1 cellular context compared by ENCODE assay signal in the genomic region with DNA sequence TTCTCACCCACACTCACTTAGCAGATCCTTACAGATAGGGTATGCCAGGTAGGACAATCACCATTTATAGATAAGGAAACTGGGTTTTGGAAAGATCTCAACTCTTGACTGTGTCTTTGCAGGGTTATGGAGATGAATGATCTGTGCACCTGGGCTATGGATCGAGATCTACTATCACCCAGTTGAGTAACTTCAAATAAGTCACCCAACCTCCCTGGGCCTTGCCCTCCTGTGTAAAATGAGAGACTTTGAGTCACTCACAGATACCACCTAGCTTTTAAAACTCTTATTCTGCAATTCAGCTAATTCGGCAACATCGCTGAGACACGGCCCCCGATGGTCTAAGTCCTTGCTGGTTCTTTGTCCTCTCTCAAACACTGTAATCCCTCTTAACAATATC.
A peak's percentile ranks its signal among the peaks of the same experiment; 100 is the strongest.
TF ChIP-seq lines count a peak whose summit lies in the region.

No MANE protein-coding gene starts in this region.

TF ChIP-seq in K562, 482 proteins besides CTCF, POLR2A, EP300 and RAD21 (continued from another document):
- TF ChIP-seq ZNF780A (CRISPR knock-in tag; IDR thresholded peaks at IDR 0.05) = no peak
- TF ChIP-seq SMAD4 (CRISPR knock-in tag; conservative IDR thresholded peaks at IDR 0.05) = no peak
- peak; percentile 35; the same call in 1 of the 2 replicates for TF ChIP-seq C11orf30 (IDR thresholded peaks at IDR 0.05; ENCODE audit: low read depth)
- TF ChIP-seq, protein P1, sequence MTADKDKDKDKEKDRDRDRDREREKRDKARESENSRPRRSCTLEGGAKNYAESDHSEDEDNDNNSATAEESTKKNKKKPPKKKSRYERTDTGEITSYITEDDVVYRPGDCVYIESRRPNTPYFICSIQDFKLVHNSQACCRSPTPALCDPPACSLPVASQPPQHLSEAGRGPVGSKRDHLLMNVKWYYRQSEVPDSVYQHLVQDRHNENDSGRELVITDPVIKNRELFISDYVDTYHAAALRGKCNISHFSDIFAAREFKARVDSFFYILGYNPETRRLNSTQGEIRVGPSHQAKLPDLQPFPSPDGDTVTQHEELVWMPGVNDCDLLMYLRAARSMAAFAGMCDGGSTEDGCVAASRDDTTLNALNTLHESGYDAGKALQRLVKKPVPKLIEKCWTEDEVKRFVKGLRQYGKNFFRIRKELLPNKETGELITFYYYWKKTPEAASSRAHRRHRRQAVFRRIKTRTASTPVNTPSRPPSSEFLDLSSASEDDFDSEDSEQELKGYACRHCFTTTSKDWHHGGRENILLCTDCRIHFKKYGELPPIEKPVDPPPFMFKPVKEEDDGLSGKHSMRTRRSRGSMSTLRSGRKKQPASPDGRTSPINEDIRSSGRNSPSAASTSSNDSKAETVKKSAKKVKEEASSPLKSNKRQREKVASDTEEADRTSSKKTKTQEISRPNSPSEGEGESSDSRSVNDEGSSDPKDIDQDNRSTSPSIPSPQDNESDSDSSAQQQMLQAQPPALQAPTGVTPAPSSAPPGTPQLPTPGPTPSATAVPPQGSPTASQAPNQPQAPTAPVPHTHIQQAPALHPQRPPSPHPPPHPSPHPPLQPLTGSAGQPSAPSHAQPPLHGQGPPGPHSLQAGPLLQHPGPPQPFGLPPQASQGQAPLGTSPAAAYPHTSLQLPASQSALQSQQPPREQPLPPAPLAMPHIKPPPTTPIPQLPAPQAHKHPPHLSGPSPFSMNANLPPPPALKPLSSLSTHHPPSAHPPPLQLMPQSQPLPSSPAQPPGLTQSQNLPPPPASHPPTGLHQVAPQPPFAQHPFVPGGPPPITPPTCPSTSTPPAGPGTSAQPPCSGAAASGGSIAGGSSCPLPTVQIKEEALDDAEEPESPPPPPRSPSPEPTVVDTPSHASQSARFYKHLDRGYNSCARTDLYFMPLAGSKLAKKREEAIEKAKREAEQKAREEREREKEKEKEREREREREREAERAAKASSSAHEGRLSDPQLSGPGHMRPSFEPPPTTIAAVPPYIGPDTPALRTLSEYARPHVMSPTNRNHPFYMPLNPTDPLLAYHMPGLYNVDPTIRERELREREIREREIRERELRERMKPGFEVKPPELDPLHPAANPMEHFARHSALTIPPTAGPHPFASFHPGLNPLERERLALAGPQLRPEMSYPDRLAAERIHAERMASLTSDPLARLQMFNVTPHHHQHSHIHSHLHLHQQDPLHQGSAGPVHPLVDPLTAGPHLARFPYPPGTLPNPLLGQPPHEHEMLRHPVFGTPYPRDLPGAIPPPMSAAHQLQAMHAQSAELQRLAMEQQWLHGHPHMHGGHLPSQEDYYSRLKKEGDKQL (CRISPR knock-in tag; IDR thresholded peaks at IDR 0.05; ENCODE audit: borderline replicate concordance) = no peak
